18 cellular contexts compared by ENCODE assay signal in the genomic region with DNA sequence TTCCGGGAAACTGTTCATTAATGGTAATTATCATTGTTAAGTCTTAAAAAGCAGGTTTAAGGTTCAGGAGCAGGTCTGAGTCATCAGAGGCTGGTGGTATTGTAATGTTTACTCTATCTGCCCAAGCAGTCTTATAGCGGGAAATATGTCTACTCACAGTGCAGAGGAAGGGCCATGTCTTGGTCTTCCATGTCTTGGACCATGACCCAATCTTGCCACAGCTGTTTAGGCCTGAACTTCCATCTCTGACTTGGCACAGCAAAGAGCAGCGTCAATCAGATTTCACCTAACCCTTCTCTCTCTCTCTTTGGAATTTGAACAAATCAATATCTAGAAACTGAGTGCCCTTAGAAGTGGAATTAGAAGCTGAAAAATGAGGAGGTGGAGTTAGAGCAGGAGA. TPM values are rescaled to one million over a fixed set of nuclear protein-coding genes. Genes with fewer than 3 reads are reported as not detected.
DNase-seq lines count a peak whose midpoint lies in the region; ATAC-seq and TF ChIP-seq lines count a peak whose summit lies in the region.
"Had no signal": no experiment of that assay in that cellular context is flagged by ENCODE, and none has a peak within 500 bp of the region (broad histone marks: within the 10 kb centered on the region; RNA-seq: fewer than 3 reads in every experiment).

No MANE protein-coding gene starts in this region.

- no peak overlapping the region for H2BK15ac ChIP-seq in neuronal stem cell (ENCODE audit: low read length)

- H3K9me3 ChIP-seq in neuronal stem cell (replicated peaks in 1 of 2; ENCODE audit: control insufficient read depth in 2 of 2, insufficient read depth in 1 of 2, low read depth in 1 of 2, low read length in 2 of 2) (peaks cover 0 to 1% of the 10 kb centered on the region in 2 donors), SK-N-SH (no peaks in the 10 kb centered on the region)
- H3K9me3 ChIP-seq: heart right ventricle, SJSA1 had no signal

- WGBS in neuronal stem cell (ENCODE audit: extremely low coverage in 2 of 2, insufficient read length in 2 of 2, insufficient replicate concordance in 1 of 2), 2 donors, result no CpG with 5 or more reads among the region's 3 CpGs
- WGBS in SK-N-SH (ENCODE audit: low lambda C conversion rate), result 90% methylated on average over 3 of the region's 3 CpGs

- H3K4me3 ChIP-seq in epithelial cell of esophagus (ENCODE audit: low read length), result no peak overlapping the region
- no peak overlapping the region for H3K4me3 ChIP-seq in neuronal stem cell (ENCODE audit: low read length in 2 of 2)
- no peak overlapping the region for H3K4me3 ChIP-seq in SK-N-SH (ENCODE audit: low read depth in 2 of 2, low read length in 1 of 2)
- H3K4me3 ChIP-seq: heart right ventricle, SJSA1 had no signal

- TF ChIP-seq RAD21 in SK-N-SH (IDR thresholded peaks at IDR 0.05; ENCODE audit: low read length), result no peak

- no peak for TF ChIP-seq CTCF in epithelial cell of esophagus (IDR thresholded peaks at IDR 0.05; ENCODE audit: insufficient read depth, low read depth, low read length, missing control alignments)
- no peak for TF ChIP-seq CTCF in SK-N-SH (IDR thresholded peaks at IDR 0.05)

- no peak overlapping the region for H4K8ac ChIP-seq in neuronal stem cell (ENCODE audit: low read depth, low read length)

- no peak overlapping the region for H3K14ac ChIP-seq in neuronal stem cell (ENCODE audit: low read length)

- H4K20me1 ChIP-seq in SK-N-SH (ENCODE audit: insufficient read depth), result no peaks in the 10 kb centered on the region

- POLR2A ChIA-PET in SK-N-SH (lab: Yijun Ruan, JAX), result no interaction called here

- TF ChIP-seq EP300 in SK-N-SH (IDR thresholded peaks at IDR 0.05; ENCODE audit: borderline replicate concordance in 1 of 2, low read depth in 1 of 2, low read length in 1 of 2), result no peak

- H3K79me2 ChIP-seq in SK-N-SH (ENCODE audit: insufficient read depth), result no peaks in the 10 kb centered on the region

- no peak overlapping the region for H3K23ac ChIP-seq in neuronal stem cell (ENCODE audit: low read depth, low read length, poor library complexity)

- H3K18ac ChIP-seq in neuronal stem cell (ENCODE audit: low read length), result peak overlapping the region; percentile 1

- no peak overlapping the region for H4K91ac ChIP-seq in neuronal stem cell (ENCODE audit: low read depth, low read length, poor library complexity)

- CTCF ChIA-PET in SK-N-SH (lab: Yijun Ruan, JAX), result interaction anchor here (1.6 kb wide), 1 partner anchor 37 kb away, joined by 6 read pairs; no protein-coding TSS in a partner anchor

- no peak overlapping the region for H2BK12ac ChIP-seq in neuronal stem cell (ENCODE audit: low read length)

- no peaks in the 10 kb centered on the region for H3F3A ChIP-seq in SK-N-SH (replicated peaks; ENCODE audit: insufficient read depth)

- H2BK120ac ChIP-seq in neuronal stem cell (ENCODE audit: low read depth, low read length), result no peak overlapping the region

- H3K4me2 ChIP-seq in neuronal stem cell (ENCODE audit: insufficient read depth, low read length, poor library complexity, severe bottlenecking) (no peak overlapping the region), SK-N-SH (no peak overlapping the region)

- H2AFZ ChIP-seq in neuronal stem cell (ENCODE audit: low read length), result no peak overlapping the region
- H2AFZ ChIP-seq in SK-N-SH (ENCODE audit: low read depth), result no peak overlapping the region

- H3K4me1 ChIP-seq in neuronal stem cell (ENCODE audit: control insufficient read depth in 2 of 2, insufficient read depth in 1 of 2, low read depth in 1 of 2, low read length in 2 of 2), result peaks cover 0 to 6% of the 10 kb centered on the region in 2 donors
- peaks cover 3 to 4% of the 10 kb centered on the region in 2 experiments; a peak in 1 of 4 replicates for H3K4me1 ChIP-seq in SK-N-SH (ENCODE audit: control insufficient read depth in 1 of 2, insufficient read depth in 2 of 2, low read depth in 1 of 2, low read length in 1 of 2)

- H3K27me3 ChIP-seq in neuronal stem cell (ENCODE audit: control insufficient read depth in 3 of 3, insufficient read depth in 3 of 3, low read depth in 1 of 3, low read length in 3 of 3), result no peaks in the 10 kb centered on the region
- H3K27me3 ChIP-seq in SK-N-SH (ENCODE audit: insufficient read depth), result no peaks in the 10 kb centered on the region
- H3K27me3 ChIP-seq: heart right ventricle, SJSA1 had no signal

- no peak overlapping the region for H3K9ac ChIP-seq in neuronal stem cell (ENCODE audit: low read depth, low read length, poor library complexity)
- no peak overlapping the region for H3K9ac ChIP-seq in SK-N-SH

- H3K36me3 ChIP-seq in neuronal stem cell (replicated peaks in 1 of 2; ENCODE audit: control insufficient read depth in 2 of 2, insufficient read depth in 2 of 2, low read length in 2 of 2), result peaks cover 3 to 11% of the 10 kb centered on the region in 2 donors
- no peaks in the 10 kb centered on the region for H3K36me3 ChIP-seq in SK-N-SH (replicated peaks in 1 of 2; ENCODE audit: control insufficient read depth in 1 of 2, insufficient read depth in 2 of 2, low read length in 1 of 2)
- H3K36me3 ChIP-seq: SJSA1 had no signal

- no peak overlapping the region for H2AK5ac ChIP-seq in neuronal stem cell (ENCODE audit: low read depth, low read length)

- ATAC-seq in HG03108 (IDR thresholded peaks at IDR 0.05; ENCODE audit: unreplicated experiment), result no peak
- ATAC-seq: activated CD8-positive, alpha-beta T cell treated with anti-CD3 and anti-CD28 coated beads, Interleukin-2, amount 10 ng/mL, durations not matched to agents 7 days and 5 days; heart right ventricle; naive thymus-derived CD8-positive, alpha-beta T cell had no signal

- no peak overlapping the region for H2BK5ac ChIP-seq in neuronal stem cell (ENCODE audit: low read length)

- no peak overlapping the region for H3K27ac ChIP-seq in neuronal stem cell (replicated peaks; ENCODE audit: low read length)
- H3K27ac ChIP-seq in SK-N-SH (ENCODE audit: low read depth in 2 of 2, low read length in 1 of 2), result no peak overlapping the region
- H3K27ac ChIP-seq: heart right ventricle, SJSA1 had no signal

- H3K9me2 ChIP-seq in SK-N-SH, result no peaks in the 10 kb centered on the region

- H3K4ac ChIP-seq in neuronal stem cell (ENCODE audit: low read length), result no peak overlapping the region

- no peaks in the 10 kb centered on the region for H3K79me1 ChIP-seq in neuronal stem cell (ENCODE audit: low read depth, low read length)

- DNase-seq in HCEC 1CT (peak; percentile 25), RPMI7951 (ENCODE audit: low read depth) (peak; percentile 42), epithelial cell of esophagus (ENCODE audit: low read depth) (peak; percentile 65), neuronal stem cell (ENCODE audit: low spot score) (no peak), middle frontal gyrus (ENCODE audit: extremely low spot score, low spot score) (no peak), DMS153 (lab: John Stamatoyannopoulos, UW) (no peak), SK-N-SH (no peak)
- DNase-seq: activated B cell treated with CpG ODN at 0.5 μM for 24 hours; activated CD8-positive, alpha-beta T cell treated with anti-CD3 and anti-CD28 coated beads, Interleukin-2, amount 10 ng/mL, durations not matched to agents 7 days and 5 days; activated T-cell treated with anti-CD3 and anti-CD28 coated beads, Interleukin-2, amount 50 U/mL, for 48 hours; heart right ventricle; MV-4-11; naive thymus-derived CD8-positive, alpha-beta T cell; NCI-H2029 treated with DMSO at 0.1 percent for 48 hours; NCI-H510A treated with DMSO at 0.1 percent for 48 hours; T-helper 2 cell had no signal

TF ChIP-seq in SK-N-SH, 30 proteins besides CTCF, POLR2A, EP300 and RAD21 (continues in another document):
- TF ChIP-seq NFIC (IDR thresholded peaks at IDR 0.05; ENCODE audit: borderline replicate concordance) (no peak), CHD2 (IDR thresholded peaks at IDR 0.05; ENCODE audit: low read length, partially characterized antibody) (no peak), TCF12 (IDR thresholded peaks at IDR 0.05) (no peak), YY1 (IDR thresholded peaks at IDR 0.05; ENCODE audit: low read depth) (no peak), EZH2phosphoT487 (IDR thresholded peaks at IDR 0.05; ENCODE audit: borderline replicate concordance, low read depth) (no peak), FOXM1 (IDR thresholded peaks at IDR 0.05; ENCODE audit: low read depth) (no peak), TEAD4 (IDR thresholded peaks at IDR 0.05; ENCODE audit: borderline replicate concordance, insufficient read depth) (no peak)
- TF ChIP-seq, protein P1, sequence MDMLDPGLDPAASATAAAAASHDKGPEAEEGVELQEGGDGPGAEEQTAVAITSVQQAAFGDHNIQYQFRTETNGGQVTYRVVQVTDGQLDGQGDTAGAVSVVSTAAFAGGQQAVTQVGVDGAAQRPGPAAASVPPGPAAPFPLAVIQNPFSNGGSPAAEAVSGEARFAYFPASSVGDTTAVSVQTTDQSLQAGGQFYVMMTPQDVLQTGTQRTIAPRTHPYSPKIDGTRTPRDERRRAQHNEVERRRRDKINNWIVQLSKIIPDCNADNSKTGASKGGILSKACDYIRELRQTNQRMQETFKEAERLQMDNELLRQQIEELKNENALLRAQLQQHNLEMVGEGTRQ (IDR thresholded peaks at IDR 0.05; ENCODE audit: borderline replicate concordance, low read depth, low read length), result no peak

RNA-seq across cellular contexts. Expression of a gene that starts 25.8 kb away (rescaled TPM):
- 0.88 and 1.6 TPM in 2 replicates for total RNA-seq in RPMI7951 (2014; rRNA removed; shearing (Covaris generic))
- polyA plus RNA-seq in neuronal stem cell (2013, experiment 1 of 2), result 18.1 TPM
- 19.1 TPM for polyA plus RNA-seq in neuronal stem cell (2013, experiment 2 of 2)
- 0.61 and 0.80 TPM in 2 replicates for polyA plus RNA-seq in SK-N-SH (2012; rRNA removed)
- 0.64 and 0.77 TPM in 2 replicates for polyA plus RNA-seq in SK-N-SH (2012; cell fraction: cytosol; rRNA removed)
- 0.25 and 0.67 TPM in 2 replicates for polyA plus RNA-seq in SK-N-SH (2012; cell fraction: nucleus; rRNA removed)
- total RNA-seq: activated B cell treated with CpG ODN at 0.5 μM for 24 hours; naive thymus-derived CD8-positive, alpha-beta T cell had no signal
- polyA plus RNA-seq: naive thymus-derived CD8-positive, alpha-beta T cell had no signal

Comparison
In these comparisons a context has a peak if more than half of its experiments do, and no peak if none do; other contexts are left out.
1. DNase-seq: peak in HCEC 1CT (single experiment), RPMI7951 (single experiment) and epithelial cell of esophagus (single experiment); none in neuronal stem cell (single experiment), middle frontal gyrus (single experiment), DMS153 (single experiment) and SK-N-SH (single experiment).